ENCODE assay signal across 1 cellular context in genomic region chr5:77355751-77356150, GRCh38.
TF ChIP-seq lines count a peak whose summit lies in the region.

No MANE protein-coding gene starts in this region.

TF ChIP-seq in GM23338, 12 proteins besides CTCF, POLR2A, EP300 and RAD21 (continued from another document):
- TF ChIP-seq, protein P1, sequence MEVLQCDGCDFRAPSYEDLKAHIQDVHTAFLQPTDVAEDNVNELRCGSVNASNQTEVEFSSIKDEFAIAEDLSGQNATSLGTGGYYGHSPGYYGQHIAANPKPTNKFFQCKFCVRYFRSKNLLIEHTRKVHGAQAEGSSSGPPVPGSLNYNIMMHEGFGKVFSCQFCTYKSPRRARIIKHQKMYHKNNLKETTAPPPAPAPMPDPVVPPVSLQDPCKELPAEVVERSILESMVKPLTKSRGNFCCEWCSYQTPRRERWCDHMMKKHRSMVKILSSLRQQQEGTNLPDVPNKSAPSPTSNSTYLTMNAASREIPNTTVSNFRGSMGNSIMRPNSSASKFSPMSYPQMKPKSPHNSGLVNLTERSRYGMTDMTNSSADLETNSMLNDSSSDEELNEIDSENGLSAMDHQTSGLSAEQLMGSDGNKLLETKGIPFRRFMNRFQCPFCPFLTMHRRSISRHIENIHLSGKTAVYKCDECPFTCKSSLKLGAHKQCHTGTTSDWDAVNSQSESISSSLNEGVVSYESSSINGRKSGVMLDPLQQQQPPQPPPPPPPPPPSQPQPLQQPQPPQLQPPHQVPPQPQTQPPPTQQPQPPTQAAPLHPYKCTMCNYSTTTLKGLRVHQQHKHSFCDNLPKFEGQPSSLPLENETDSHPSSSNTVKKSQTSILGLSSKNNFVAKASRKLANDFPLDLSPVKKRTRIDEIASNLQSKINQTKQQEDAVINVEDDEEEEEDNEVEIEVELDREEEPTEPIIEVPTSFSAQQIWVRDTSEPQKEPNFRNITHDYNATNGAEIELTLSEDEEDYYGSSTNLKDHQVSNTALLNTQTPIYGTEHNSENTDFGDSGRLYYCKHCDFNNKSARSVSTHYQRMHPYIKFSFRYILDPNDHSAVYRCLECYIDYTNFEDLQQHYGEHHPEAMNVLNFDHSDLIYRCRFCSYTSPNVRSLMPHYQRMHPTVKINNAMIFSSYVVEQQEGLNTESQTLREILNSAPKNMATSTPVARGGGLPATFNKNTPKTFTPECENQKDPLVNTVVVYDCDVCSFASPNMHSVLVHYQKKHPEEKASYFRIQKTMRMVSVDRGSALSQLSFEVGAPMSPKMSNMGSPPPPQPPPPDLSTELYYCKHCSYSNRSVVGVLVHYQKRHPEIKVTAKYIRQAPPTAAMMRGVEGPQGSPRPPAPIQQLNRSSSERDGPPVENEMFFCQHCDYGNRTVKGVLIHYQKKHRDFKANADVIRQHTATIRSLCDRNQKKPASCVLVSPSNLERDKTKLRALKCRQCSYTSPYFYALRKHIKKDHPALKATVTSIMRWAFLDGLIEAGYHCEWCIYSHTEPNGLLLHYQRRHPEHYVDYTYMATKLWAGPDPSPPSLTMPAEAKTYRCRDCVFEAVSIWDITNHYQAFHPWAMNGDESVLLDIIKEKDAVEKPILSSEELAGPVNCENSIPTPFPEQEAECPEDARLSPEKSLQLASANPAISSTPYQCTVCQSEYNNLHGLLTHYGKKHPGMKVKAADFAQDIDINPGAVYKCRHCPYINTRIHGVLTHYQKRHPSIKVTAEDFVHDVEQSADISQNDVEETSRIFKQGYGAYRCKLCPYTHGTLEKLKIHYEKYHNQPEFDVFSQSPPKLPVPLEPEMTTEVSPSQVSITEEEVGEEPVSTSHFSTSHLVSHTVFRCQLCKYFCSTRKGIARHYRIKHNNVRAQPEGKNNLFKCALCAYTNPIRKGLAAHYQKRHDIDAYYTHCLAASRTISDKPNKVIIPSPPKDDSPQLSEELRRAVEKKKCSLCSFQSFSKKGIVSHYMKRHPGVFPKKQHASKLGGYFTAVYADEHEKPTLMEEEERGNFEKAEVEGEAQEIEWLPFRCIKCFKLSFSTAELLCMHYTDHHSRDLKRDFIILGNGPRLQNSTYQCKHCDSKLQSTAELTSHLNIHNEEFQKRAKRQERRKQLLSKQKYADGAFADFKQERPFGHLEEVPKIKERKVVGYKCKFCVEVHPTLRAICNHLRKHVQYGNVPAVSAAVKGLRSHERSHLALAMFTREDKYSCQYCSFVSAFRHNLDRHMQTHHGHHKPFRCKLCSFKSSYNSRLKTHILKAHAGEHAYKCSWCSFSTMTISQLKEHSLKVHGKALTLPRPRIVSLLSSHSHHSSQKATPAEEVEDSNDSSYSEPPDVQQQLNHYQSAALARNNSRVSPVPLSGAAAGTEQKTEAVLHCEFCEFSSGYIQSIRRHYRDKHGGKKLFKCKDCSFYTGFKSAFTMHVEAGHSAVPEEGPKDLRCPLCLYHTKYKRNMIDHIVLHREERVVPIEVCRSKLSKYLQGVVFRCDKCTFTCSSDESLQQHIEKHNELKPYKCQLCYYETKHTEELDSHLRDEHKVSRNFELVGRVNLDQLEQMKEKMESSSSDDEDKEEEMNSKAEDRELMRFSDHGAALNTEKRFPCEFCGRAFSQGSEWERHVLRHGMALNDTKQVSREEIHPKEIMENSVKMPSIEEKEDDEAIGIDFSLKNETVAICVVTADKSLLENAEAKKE (CRISPR knock-in tag; IDR thresholded peaks at IDR 0.05) = no peak
- TF ChIP-seq ZNF114 (CRISPR knock-in tag; IDR thresholded peaks at IDR 0.05) (no peak), CREB1 (CRISPR knock-in tag; IDR thresholded peaks at IDR 0.05; ENCODE audit: low read depth) (no peak), ZNF331 (CRISPR knock-in tag; IDR thresholded peaks at IDR 0.05; ENCODE audit: low read depth) (no peak)
